ENCODE assay signal across 1 cellular context in the genomic region with DNA sequence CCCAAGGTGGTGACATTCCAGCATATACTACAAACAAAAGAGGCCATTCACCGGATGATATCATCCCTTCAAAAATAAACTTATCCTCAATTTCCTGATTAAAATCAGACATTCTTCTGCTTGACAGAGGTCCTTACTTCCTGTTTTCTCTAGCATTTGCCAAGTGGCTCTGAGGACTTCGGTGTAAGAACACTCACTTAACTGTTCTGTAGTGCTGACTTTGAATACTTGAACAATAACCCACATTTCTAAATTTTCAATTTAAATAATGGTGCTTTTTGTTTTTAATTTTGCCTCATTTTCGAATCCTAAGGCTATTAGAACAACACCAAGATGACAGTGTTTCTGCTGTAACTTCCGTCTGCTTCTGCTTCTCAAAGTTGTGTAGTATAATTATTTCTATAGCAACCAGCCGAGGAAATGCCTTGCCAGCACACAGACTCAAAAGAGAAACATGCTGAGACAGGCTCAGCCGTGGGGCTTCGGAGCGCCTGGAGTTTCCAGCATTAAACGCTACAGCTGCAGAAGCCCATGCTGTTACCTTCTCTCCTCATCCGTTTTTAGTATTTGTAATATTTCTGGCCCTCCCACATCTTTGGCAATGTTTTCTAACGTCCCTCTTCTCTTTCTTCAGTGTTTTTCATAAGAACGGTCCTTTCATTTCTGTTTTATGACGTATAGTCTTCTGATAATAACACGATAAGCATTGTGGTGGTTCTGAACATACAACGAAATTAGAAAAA.
TF ChIP-seq lines count a peak whose summit lies in the region.

No MANE protein-coding gene starts in this region.

TF ChIP-seq in K562, 482 proteins besides CTCF, POLR2A, EP300 and RAD21 (continued from another document and continues in another):
- TF ChIP-seq, protein P1, sequence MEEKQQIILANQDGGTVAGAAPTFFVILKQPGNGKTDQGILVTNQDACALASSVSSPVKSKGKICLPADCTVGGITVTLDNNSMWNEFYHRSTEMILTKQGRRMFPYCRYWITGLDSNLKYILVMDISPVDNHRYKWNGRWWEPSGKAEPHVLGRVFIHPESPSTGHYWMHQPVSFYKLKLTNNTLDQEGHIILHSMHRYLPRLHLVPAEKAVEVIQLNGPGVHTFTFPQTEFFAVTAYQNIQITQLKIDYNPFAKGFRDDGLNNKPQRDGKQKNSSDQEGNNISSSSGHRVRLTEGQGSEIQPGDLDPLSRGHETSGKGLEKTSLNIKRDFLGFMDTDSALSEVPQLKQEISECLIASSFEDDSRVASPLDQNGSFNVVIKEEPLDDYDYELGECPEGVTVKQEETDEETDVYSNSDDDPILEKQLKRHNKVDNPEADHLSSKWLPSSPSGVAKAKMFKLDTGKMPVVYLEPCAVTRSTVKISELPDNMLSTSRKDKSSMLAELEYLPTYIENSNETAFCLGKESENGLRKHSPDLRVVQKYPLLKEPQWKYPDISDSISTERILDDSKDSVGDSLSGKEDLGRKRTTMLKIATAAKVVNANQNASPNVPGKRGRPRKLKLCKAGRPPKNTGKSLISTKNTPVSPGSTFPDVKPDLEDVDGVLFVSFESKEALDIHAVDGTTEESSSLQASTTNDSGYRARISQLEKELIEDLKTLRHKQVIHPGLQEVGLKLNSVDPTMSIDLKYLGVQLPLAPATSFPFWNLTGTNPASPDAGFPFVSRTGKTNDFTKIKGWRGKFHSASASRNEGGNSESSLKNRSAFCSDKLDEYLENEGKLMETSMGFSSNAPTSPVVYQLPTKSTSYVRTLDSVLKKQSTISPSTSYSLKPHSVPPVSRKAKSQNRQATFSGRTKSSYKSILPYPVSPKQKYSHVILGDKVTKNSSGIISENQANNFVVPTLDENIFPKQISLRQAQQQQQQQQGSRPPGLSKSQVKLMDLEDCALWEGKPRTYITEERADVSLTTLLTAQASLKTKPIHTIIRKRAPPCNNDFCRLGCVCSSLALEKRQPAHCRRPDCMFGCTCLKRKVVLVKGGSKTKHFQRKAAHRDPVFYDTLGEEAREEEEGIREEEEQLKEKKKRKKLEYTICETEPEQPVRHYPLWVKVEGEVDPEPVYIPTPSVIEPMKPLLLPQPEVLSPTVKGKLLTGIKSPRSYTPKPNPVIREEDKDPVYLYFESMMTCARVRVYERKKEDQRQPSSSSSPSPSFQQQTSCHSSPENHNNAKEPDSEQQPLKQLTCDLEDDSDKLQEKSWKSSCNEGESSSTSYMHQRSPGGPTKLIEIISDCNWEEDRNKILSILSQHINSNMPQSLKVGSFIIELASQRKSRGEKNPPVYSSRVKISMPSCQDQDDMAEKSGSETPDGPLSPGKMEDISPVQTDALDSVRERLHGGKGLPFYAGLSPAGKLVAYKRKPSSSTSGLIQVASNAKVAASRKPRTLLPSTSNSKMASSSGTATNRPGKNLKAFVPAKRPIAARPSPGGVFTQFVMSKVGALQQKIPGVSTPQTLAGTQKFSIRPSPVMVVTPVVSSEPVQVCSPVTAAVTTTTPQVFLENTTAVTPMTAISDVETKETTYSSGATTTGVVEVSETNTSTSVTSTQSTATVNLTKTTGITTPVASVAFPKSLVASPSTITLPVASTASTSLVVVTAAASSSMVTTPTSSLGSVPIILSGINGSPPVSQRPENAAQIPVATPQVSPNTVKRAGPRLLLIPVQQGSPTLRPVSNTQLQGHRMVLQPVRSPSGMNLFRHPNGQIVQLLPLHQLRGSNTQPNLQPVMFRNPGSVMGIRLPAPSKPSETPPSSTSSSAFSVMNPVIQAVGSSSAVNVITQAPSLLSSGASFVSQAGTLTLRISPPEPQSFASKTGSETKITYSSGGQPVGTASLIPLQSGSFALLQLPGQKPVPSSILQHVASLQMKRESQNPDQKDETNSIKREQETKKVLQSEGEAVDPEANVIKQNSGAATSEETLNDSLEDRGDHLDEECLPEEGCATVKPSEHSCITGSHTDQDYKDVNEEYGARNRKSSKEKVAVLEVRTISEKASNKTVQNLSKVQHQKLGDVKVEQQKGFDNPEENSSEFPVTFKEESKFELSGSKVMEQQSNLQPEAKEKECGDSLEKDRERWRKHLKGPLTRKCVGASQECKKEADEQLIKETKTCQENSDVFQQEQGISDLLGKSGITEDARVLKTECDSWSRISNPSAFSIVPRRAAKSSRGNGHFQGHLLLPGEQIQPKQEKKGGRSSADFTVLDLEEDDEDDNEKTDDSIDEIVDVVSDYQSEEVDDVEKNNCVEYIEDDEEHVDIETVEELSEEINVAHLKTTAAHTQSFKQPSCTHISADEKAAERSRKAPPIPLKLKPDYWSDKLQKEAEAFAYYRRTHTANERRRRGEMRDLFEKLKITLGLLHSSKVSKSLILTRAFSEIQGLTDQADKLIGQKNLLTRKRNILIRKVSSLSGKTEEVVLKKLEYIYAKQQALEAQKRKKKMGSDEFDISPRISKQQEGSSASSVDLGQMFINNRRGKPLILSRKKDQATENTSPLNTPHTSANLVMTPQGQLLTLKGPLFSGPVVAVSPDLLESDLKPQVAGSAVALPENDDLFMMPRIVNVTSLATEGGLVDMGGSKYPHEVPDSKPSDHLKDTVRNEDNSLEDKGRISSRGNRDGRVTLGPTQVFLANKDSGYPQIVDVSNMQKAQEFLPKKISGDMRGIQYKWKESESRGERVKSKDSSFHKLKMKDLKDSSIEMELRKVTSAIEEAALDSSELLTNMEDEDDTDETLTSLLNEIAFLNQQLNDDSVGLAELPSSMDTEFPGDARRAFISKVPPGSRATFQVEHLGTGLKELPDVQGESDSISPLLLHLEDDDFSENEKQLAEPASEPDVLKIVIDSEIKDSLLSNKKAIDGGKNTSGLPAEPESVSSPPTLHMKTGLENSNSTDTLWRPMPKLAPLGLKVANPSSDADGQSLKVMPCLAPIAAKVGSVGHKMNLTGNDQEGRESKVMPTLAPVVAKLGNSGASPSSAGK (IDR thresholded peaks at IDR 0.05), result peak; percentile 13; the same call in 1 of the 2 replicates
- TF ChIP-seq KLF1 (tag; IDR thresholded peaks at IDR 0.05) (no peak), ZNF143 (CRISPR knock-in tag; IDR thresholded peaks at IDR 0.05) (no peak), ATF1 (CRISPR knock-in tag; IDR thresholded peaks at IDR 0.05) (no peak), ATF1 (tag; IDR thresholded peaks at IDR 0.05) (peak; percentile 82), XRCC4 (IDR thresholded peaks at IDR 0.05; ENCODE audit: extremely low read depth, insufficient read depth, insufficient read length) (no peak), FOXM1 (IDR thresholded peaks at IDR 0.05; ENCODE audit: low read depth) (no peak), FOXM1 (CRISPR knock-in tag; IDR thresholded peaks at IDR 0.05; ENCODE audit: low read depth) (no peak), DPF2 (IDR thresholded peaks at IDR 0.05) (0 out of 2 replicates have a peak, but pooled peaks have one; percentile 32), MCM3 (IDR thresholded peaks at IDR 0.05) (no peak), TFAM (CRISPR knock-in tag; conservative IDR thresholded peaks at IDR 0.05) (no peak), PHF8 (IDR thresholded peaks at IDR 0.05; ENCODE audit: borderline replicate concordance, low read length) (peak; percentile 33; the same call in 1 of the 2 replicates), MAFK (IDR thresholded peaks at IDR 0.05; ENCODE audit: low read length) (peak; percentile 32; the same call in 1 of the 2 replicates), MYNN (IDR thresholded peaks at IDR 0.05) (no peak), MYNN (CRISPR knock-in tag; IDR thresholded peaks at IDR 0.05) (no peak), XRCC5 (IDR thresholded peaks at IDR 0.05; ENCODE audit: low read depth, low read length) (no peak), FOXJ2 (tag; IDR thresholded peaks at IDR 0.05) (peak; percentile 95), RBBP5 (IDR thresholded peaks at IDR 0.05; ENCODE audit: borderline replicate concordance, insufficient read depth, low read length, poor library complexity, severe bottlenecking) (peak; percentile 70), BDP1 (IDR thresholded peaks at IDR 0.05; ENCODE audit: insufficient read depth, insufficient read length) (no peak)
- TF ChIP-seq, protein P2, sequence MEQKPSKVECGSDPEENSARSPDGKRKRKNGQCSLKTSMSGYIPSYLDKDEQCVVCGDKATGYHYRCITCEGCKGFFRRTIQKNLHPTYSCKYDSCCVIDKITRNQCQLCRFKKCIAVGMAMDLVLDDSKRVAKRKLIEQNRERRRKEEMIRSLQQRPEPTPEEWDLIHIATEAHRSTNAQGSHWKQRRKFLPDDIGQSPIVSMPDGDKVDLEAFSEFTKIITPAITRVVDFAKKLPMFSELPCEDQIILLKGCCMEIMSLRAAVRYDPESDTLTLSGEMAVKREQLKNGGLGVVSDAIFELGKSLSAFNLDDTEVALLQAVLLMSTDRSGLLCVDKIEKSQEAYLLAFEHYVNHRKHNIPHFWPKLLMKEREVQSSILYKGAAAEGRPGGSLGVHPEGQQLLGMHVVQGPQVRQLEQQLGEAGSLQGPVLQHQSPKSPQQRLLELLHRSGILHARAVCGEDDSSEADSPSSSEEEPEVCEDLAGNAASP (IDR thresholded peaks at IDR 0.05), result no peak
- TF ChIP-seq, protein P3, sequence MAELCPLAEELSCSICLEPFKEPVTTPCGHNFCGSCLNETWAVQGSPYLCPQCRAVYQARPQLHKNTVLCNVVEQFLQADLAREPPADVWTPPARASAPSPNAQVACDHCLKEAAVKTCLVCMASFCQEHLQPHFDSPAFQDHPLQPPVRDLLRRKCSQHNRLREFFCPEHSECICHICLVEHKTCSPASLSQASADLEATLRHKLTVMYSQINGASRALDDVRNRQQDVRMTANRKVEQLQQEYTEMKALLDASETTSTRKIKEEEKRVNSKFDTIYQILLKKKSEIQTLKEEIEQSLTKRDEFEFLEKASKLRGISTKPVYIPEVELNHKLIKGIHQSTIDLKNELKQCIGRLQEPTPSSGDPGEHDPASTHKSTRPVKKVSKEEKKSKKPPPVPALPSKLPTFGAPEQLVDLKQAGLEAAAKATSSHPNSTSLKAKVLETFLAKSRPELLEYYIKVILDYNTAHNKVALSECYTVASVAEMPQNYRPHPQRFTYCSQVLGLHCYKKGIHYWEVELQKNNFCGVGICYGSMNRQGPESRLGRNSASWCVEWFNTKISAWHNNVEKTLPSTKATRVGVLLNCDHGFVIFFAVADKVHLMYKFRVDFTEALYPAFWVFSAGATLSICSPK (IDR thresholded peaks at IDR 0.05; ENCODE audit: borderline replicate concordance), result no peak
- TF ChIP-seq, protein P4, sequence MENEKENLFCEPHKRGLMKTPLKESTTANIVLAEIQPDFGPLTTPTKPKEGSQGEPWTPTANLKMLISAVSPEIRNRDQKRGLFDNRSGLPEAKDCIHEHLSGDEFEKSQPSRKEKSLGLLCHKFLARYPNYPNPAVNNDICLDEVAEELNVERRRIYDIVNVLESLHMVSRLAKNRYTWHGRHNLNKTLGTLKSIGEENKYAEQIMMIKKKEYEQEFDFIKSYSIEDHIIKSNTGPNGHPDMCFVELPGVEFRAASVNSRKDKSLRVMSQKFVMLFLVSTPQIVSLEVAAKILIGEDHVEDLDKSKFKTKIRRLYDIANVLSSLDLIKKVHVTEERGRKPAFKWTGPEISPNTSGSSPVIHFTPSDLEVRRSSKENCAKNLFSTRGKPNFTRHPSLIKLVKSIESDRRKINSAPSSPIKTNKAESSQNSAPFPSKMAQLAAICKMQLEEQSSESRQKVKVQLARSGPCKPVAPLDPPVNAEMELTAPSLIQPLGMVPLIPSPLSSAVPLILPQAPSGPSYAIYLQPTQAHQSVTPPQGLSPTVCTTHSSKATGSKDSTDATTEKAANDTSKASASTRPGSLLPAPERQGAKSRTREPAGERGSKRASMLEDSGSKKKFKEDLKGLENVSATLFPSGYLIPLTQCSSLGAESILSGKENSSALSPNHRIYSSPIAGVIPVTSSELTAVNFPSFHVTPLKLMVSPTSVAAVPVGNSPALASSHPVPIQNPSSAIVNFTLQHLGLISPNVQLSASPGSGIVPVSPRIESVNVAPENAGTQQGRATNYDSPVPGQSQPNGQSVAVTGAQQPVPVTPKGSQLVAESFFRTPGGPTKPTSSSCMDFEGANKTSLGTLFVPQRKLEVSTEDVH (IDR thresholded peaks at IDR 0.05; ENCODE audit: low read depth, partially characterized antibody), result no peak
- TF ChIP-seq, protein P5, sequence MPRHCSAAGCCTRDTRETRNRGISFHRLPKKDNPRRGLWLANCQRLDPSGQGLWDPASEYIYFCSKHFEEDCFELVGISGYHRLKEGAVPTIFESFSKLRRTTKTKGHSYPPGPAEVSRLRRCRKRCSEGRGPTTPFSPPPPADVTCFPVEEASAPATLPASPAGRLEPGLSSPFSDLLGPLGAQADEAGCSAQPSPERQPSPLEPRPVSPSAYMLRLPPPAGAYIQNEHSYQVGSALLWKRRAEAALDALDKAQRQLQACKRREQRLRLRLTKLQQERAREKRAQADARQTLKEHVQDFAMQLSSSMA (CRISPR knock-in tag; IDR thresholded peaks at IDR 0.05), result no peak
- TF ChIP-seq, protein P6, sequence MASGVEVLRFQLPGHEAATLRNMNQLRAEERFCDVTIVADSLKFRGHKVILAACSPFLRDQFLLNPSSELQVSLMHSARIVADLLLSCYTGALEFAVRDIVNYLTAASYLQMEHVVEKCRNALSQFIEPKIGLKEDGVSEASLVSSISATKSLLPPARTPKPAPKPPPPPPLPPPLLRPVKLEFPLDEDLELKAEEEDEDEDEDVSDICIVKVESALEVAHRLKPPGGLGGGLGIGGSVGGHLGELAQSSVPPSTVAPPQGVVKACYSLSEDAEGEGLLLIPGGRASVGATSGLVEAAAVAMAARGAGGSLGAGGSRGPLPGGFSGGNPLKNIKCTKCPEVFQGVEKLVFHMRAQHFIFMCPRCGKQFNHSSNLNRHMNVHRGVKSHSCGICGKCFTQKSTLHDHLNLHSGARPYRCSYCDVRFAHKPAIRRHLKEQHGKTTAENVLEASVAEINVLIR (CRISPR knock-in tag; IDR thresholded peaks at IDR 0.05), result no peak
- TF ChIP-seq, protein P7, sequence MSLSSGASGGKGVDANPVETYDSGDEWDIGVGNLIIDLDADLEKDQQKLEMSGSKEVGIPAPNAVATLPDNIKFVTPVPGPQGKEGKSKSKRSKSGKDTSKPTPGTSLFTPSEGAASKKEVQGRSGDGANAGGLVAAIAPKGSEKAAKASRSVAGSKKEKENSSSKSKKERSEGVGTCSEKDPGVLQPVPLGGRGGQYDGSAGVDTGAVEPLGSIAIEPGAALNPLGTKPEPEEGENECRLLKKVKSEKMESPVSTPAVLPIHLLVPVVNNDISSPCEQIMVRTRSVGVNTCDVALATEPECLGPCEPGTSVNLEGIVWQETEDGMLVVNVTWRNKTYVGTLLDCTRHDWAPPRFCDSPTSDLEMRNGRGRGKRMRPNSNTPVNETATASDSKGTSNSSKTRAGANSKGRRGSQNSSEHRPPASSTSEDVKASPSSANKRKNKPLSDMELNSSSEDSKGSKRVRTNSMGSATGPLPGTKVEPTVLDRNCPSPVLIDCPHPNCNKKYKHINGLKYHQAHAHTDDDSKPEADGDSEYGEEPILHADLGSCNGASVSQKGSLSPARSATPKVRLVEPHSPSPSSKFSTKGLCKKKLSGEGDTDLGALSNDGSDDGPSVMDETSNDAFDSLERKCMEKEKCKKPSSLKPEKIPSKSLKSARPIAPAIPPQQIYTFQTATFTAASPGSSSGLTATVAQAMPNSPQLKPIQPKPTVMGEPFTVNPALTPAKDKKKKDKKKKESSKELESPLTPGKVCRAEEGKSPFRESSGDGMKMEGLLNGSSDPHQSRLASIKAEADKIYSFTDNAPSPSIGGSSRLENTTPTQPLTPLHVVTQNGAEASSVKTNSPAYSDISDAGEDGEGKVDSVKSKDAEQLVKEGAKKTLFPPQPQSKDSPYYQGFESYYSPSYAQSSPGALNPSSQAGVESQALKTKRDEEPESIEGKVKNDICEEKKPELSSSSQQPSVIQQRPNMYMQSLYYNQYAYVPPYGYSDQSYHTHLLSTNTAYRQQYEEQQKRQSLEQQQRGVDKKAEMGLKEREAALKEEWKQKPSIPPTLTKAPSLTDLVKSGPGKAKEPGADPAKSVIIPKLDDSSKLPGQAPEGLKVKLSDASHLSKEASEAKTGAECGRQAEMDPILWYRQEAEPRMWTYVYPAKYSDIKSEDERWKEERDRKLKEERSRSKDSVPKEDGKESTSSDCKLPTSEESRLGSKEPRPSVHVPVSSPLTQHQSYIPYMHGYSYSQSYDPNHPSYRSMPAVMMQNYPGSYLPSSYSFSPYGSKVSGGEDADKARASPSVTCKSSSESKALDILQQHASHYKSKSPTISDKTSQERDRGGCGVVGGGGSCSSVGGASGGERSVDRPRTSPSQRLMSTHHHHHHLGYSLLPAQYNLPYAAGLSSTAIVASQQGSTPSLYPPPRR (CRISPR knock-in tag; IDR thresholded peaks at IDR 0.05; ENCODE audit: borderline replicate concordance), result no peak
